In genomic region chr11:57979532-57980079, GRCh38 we compare ENCODE assay signal across 1 cellular context.
TF ChIP-seq lines count a peak whose summit lies in the region.

No MANE protein-coding gene starts in this region.

TF ChIP-seq in IMR-90, 13 proteins besides CTCF, POLR2A, EP300 and RAD21:
- TF ChIP-seq MAFK (IDR thresholded peaks at IDR 0.05; ENCODE audit: low read depth, low read length) (no peak), SMC3 (IDR thresholded peaks at IDR 0.05; ENCODE audit: low read depth, low read length) (no peak), USF2 (IDR thresholded peaks at IDR 0.05; ENCODE audit: low read depth, low read length) (no peak), BHLHE40 (IDR thresholded peaks at IDR 0.05; ENCODE audit: low read depth, low read length) (no peak), MAZ (IDR thresholded peaks at IDR 0.05; ENCODE audit: borderline replicate concordance, low read depth, low read length) (no peak), RFX5 (IDR thresholded peaks at IDR 0.05; ENCODE audit: low read depth, low read length) (no peak), ELK1 (IDR thresholded peaks at IDR 0.05; ENCODE audit: borderline replicate concordance, low read depth, low read length) (no peak), MXI1 (IDR thresholded peaks at IDR 0.05; ENCODE audit: borderline replicate concordance, low read depth, low read length) (no peak), CHD1 (IDR thresholded peaks at IDR 0.05; ENCODE audit: low read depth, low read length) (no peak), NFE2L2 (IDR thresholded peaks at IDR 0.05; ENCODE audit: low read depth, low read length) (no peak), RCOR1 (IDR thresholded peaks at IDR 0.05; ENCODE audit: insufficient replicate concordance, low read length) (no peak)
